In genomic region chr11:130390071-130390758, GRCh38 we compare ENCODE assay signal across 9 cellular contexts. TPM values are rescaled to one million over a fixed set of nuclear protein-coding genes. Genes with fewer than 3 reads are reported as not detected.
A peak's percentile ranks its signal among the peaks of the same experiment; 100 is the strongest.
DNase-seq lines count a peak whose midpoint lies in the region; ATAC-seq and TF ChIP-seq lines count a peak whose summit lies in the region.
"Had no signal": no experiment of that assay in that cellular context is flagged by ENCODE, and none has a peak within 500 bp of the region (broad histone marks: within the 10 kb centered on the region; RNA-seq: fewer than 3 reads in every experiment).

No MANE protein-coding gene starts in this region.

- no peaks in the 10 kb centered on the region for H3K36me3 ChIP-seq in muscle layer of duodenum (ENCODE audit: control insufficient read depth in 1 of 2, insufficient read depth in 2 of 2, low read length in 2 of 2)

- ATAC-seq in HG03571 (IDR thresholded peaks at IDR 0.05; ENCODE audit: unreplicated experiment) (no peak), GM18502 (IDR thresholded peaks at IDR 0.05; ENCODE audit: poor library complexity, unreplicated experiment) (no peak), HG02870 (IDR thresholded peaks at IDR 0.05; ENCODE audit: unreplicated experiment) (no peak)

- peaks cover 14 to 30% of the 10 kb centered on the region in 2 donors for H3K4me1 ChIP-seq in muscle layer of duodenum (ENCODE audit: control insufficient read depth in 1 of 2, insufficient read depth in 2 of 2, low read length in 2 of 2)

- in situ Hi-C loops in Caki2 (cut with HindIII; ENCODE audit: low pct_unique_long_range_greater_than_20kb, low sequenced_read_pairs) = no loop called here

- peak overlapping the region; percentile 21 for H3K27ac ChIP-seq in muscle layer of duodenum (ENCODE audit: low read length)

- H3K4me3 ChIP-seq in muscle layer of duodenum (ENCODE audit: low read depth in 1 of 2, low read length in 2 of 2) = no peak overlapping the region

- peak; percentile 76 for DNase-seq in Caki2 (ENCODE audit: low read depth)
- DNase-seq in NCI-H2081 treated with DMSO at 0.1 percent for 48 hours (lab: John Stamatoyannopoulos, UW) = peak; percentile 11
- DNase-seq in dedifferentiated amniotic fluid mesenchymal stem cell (ENCODE audit: extremely low spot score) = peak; percentile 69
- DNase-seq in GM20000 (ENCODE audit: low spot score) = no peak

- no peaks in the 10 kb centered on the region for H3K9me3 ChIP-seq in muscle layer of duodenum (ENCODE audit: control insufficient read depth in 1 of 2, low read length in 2 of 2)

- no peak for TF ChIP-seq CTCF in GM20000 (IDR thresholded peaks at IDR 0.05; ENCODE audit: extremely low read depth, missing control alignments)

- H3K27me3 ChIP-seq in muscle layer of duodenum (ENCODE audit: low read depth, low read length) = no peaks in the 10 kb centered on the region

RNA-seq across cellular contexts. Expression of gene ADAMTS8, which starts 38.2 kb away (rescaled TPM):
- total RNA-seq in Caki2 (2014; rRNA removed; shearing (Covaris generic); ENCODE audit: low replicate concordance) = 0.12 and 0.74 TPM in 2 replicates
- total RNA-seq: glomerular endothelial cell had no signal

RNA-seq across cellular contexts. Expression of gene ADAMTS15, which starts 58.2 kb away (rescaled TPM):
- 4.6 and 7.1 TPM in 2 replicates for total RNA-seq in Caki2 (2014; rRNA removed; shearing (Covaris generic); ENCODE audit: low replicate concordance)
